ENCODE assay signal across 1 cellular context in the genomic region with DNA sequence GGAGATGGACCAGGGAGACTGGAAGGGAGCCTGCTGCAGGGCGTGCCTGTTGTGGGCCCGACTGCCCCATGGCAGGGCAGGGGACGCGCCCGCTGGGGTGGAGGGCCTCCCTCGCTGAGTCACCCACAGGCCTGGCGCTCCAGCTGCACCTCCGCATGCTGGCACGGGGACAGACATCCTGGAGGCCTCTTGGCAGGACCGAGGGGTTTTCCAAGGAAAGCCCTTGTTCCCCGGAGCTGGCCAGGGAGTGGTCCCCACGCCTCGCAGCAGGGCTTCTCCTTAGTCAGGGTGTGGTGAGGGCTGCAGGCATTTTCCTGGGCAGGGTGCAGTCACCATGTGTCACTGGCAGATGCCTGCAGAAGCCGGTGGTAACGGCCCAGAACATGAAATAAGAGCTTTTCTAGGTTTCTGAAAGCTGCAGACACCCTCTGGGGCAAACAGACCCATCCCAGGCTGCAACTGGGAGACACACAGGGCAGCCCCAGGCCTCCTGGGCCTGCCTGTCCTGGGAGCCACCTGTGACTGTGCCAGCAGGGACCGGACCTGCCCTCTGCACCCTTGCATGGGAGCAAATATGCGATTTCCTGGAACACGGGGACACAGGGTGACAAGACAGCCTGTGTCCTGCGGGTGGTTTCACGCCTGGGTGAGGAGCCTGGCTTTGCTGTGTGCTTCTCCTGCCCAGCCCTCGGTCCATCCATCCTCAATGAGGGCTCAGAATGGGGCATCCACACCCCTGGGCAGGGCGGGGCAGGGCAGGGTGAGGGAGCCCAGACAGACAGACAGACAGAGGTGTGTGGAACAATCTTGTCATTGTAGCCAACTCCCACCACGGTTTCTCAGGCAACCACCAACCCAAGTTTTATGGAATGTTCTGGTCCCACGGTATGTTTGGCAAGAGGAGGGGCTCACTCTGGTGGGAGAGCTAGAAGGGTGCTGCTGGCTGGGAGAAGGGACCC.
TF ChIP-seq lines count a peak whose summit lies in the region.

No MANE protein-coding gene starts in this region.

TF ChIP-seq in Ishikawa, 13 proteins besides CTCF, POLR2A, EP300 and RAD21 (continued from another document):
- TF ChIP-seq, protein P1, sequence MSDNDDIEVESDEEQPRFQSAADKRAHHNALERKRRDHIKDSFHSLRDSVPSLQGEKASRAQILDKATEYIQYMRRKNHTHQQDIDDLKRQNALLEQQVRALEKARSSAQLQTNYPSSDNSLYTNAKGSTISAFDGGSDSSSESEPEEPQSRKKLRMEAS (IDR thresholded peaks at IDR 0.05) = peak; percentile 44
- TF ChIP-seq TEAD4 (IDR thresholded peaks at IDR 0.05) (peak; percentile 47), CEBPB (IDR thresholded peaks at IDR 0.05) (no peak)
TF ChIP-seq in Ishikawa: peak in this region for 6.
